In the genomic region with DNA sequence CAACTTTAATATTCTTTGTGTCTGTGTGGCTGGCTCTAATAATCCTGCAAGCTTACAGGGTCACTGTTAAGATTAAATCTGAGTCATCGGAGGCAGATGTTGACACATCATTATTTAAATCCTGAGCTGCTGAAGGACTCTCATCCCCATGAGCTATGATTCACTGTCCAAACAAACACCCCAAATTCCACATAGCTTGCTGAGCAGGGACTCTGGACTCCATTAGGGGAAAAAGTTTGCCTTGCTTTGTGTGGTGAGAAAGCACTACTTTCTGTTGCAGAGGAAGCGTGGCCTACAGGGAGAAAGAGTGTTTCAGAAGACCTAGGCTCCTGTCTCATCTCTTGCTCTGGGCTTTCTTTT, we compare ENCODE assay signal across 9 cellular contexts.
DNase-seq lines count a peak whose midpoint lies in the region; FAIRE-seq and TF ChIP-seq lines count a peak whose summit lies in the region.
"Had no signal": no experiment of that assay in that cellular context is flagged by ENCODE, and none has a peak within 500 bp of the region (broad histone marks: within the 10 kb centered on the region; RNA-seq: fewer than 3 reads in every experiment).

No MANE protein-coding gene starts in this region.

- H2AFZ ChIP-seq in parathyroid adenoma, result peak overlapping the region; percentile 59

- H3K9ac ChIP-seq in parathyroid adenoma, result no peak overlapping the region

- peaks cover 3% of the 10 kb centered on the region for H3K4me1 ChIP-seq in parathyroid adenoma

- H3K79me2 ChIP-seq in parathyroid adenoma, result no peaks in the 10 kb centered on the region

- no peak for FAIRE-seq in GM19239 (lab: Jason Lieb, UNC)

- H3K9me3 ChIP-seq in parathyroid adenoma (ENCODE audit: control insufficient read depth, low read length), result no peaks in the 10 kb centered on the region
- H3K9me3 ChIP-seq: esophagus squamous epithelium had no signal

- H3K4me3 ChIP-seq in epithelial cell of esophagus (ENCODE audit: low read length), result no peak overlapping the region
- no peak overlapping the region for H3K4me3 ChIP-seq in parathyroid adenoma (ENCODE audit: low read depth, low read length)
- H3K4me3 ChIP-seq: esophagus squamous epithelium had no signal

- H3K27me3 ChIP-seq in parathyroid adenoma (ENCODE audit: control insufficient read depth, insufficient read depth, low read length), result no peaks in the 10 kb centered on the region
- H3K27me3 ChIP-seq: esophagus squamous epithelium had no signal

- H3K4me2 ChIP-seq in parathyroid adenoma (ENCODE audit: low read length), result no peak overlapping the region

- DNase-seq in GM04504 (ENCODE audit: low read depth) (peak; percentile 90), NCI-H82 treated with DMSO at 0.1 percent for 48 hours (lab: John Stamatoyannopoulos, UW; ENCODE audit: unreplicated experiment) (peak; percentile 57), epithelial cell of esophagus (ENCODE audit: low read depth) (peak; percentile 96), NCI-H446 (lab: John Stamatoyannopoulos, UW) (no peak), GM19239 (ENCODE audit: insufficient read length, low spot score) (no peak)
- DNase-seq in effector CD8-positive, alpha-beta T cell (lab: John Stamatoyannopoulos, UW), result no peak
- DNase-seq in activated T-cell treated with anti-CD3 and anti-CD28 coated beads, Interleukin-2, amount 50 U/mL, for 48 hours, result no peak
- DNase-seq: esophagus squamous epithelium had no signal

- no peaks in the 10 kb centered on the region for H3K36me3 ChIP-seq in parathyroid adenoma (ENCODE audit: control insufficient read depth, insufficient read depth, low read length)
- H3K36me3 ChIP-seq: esophagus squamous epithelium had no signal

- TF ChIP-seq CTCF in epithelial cell of esophagus (IDR thresholded peaks at IDR 0.05; ENCODE audit: insufficient read depth, low read depth, low read length, missing control alignments) (no peak), parathyroid adenoma (IDR thresholded peaks at IDR 0.05) (no peak)

- no peak overlapping the region for H3K27ac ChIP-seq in parathyroid adenoma

Comparison
In these comparisons a context has a peak if more than half of its experiments do, and no peak if none do; other contexts are left out.
1. DNase-seq: peak in GM04504 (single experiment), NCI-H82 treated with DMSO at 0.1 percent for 48 hours (single experiment) and epithelial cell of esophagus (single experiment); none in effector CD8-positive, alpha-beta T cell (single experiment), NCI-H446 (0 of 2), activated T-cell treated with anti-CD3 and anti-CD28 coated beads, Interleukin-2, amount 50 U/mL, for 48 hours (0 of 2) and GM19239 (single experiment).